In genomic region chr13:113275387-113275786, GRCh38 we compare ENCODE assay signal across 8 cellular contexts.
DNase-seq lines count a peak whose midpoint lies in the region; ATAC-seq and TF ChIP-seq lines count a peak whose summit lies in the region.

No MANE protein-coding gene starts in this region.

- H3K4me2 ChIP-seq in BLaER1 treated with 17β-estradiol and CSF1 and Interleukin-3, amounts not matched to agents 10 nM and 100 nM = peak overlapping the region in 9 of 11 experiments; percentile 10 to 78 (median 31); a peak in 17 of 22 replicates

- H3K4me3 ChIP-seq in BLaER1 treated with 17β-estradiol and CSF1 and Interleukin-3, amounts not matched to agents 10 nM and 100 nM = no peak overlapping the region
- no peak overlapping the region for H3K4me3 ChIP-seq in iPS DF 6.9 (ENCODE audit: low read length)

- ATAC-seq in GM21381 (IDR thresholded peaks at IDR 0.05; ENCODE audit: unreplicated experiment) = no peak

- 0 out of 22 replicates have a peak overlapping the region, but pooled peaks of 1 of the 11 experiments have one; percentile 4 for H3K9ac ChIP-seq in BLaER1 treated with 17β-estradiol and CSF1 and Interleukin-3, amounts not matched to agents 10 nM and 100 nM

- no CpG with 5 or more reads among the region's 3 CpGs for WGBS in iPS DF 6.9 (ENCODE audit: insufficient coverage, insufficient read length)

- H3K27me3 ChIP-seq in BLaER1 treated with 17β-estradiol and CSF1 and Interleukin-3, amounts not matched to agents 10 nM and 100 nM = no peaks in the 10 kb centered on the region
- H3K27me3 ChIP-seq in iPS DF 6.9 (ENCODE audit: control insufficient read depth, insufficient read depth, low read length) = no peaks in the 10 kb centered on the region

- H3K9me3 ChIP-seq in BLaER1 treated with 17β-estradiol and CSF1 and Interleukin-3, amounts not matched to agents 10 nM and 100 nM (replicated peaks in 1 of 11) = peaks cover 0 to 9% (median 0%) of the 10 kb centered on the region in 11 experiments; a peak in 1 of 22 replicates
- no peaks in the 10 kb centered on the region for H3K9me3 ChIP-seq in iPS DF 6.9 (ENCODE audit: control insufficient read depth, insufficient read depth, low read length)

- no peak overlapping the region for H3K27ac ChIP-seq in BLaER1 treated with 17β-estradiol and CSF1 and Interleukin-3, amounts not matched to agents 10 nM and 100 nM
- H3K27ac ChIP-seq in iPS DF 6.9 (ENCODE audit: low read length) = no peak overlapping the region

- peaks cover 0 to 11% (median 0%) of the 10 kb centered on the region in 11 experiments; a peak in 1 of 22 replicates for H4K20me1 ChIP-seq in BLaER1 treated with 17β-estradiol and CSF1 and Interleukin-3, amounts not matched to agents 10 nM and 100 nM

- peak; percentile 29 for DNase-seq in GM20000 (ENCODE audit: low spot score)
- DNase-seq in NCI-H345 treated with DMSO at 0.1 percent for 48 hours (lab: John Stamatoyannopoulos, UW; ENCODE audit: unreplicated experiment) = peak; percentile 7
- peak; percentile 39 for DNase-seq in activated naive CD4-positive, alpha-beta T cell treated with anti-CD3 and anti-CD28 coated beads, Interleukin-2, amount 50 U/mL, for 16 hours
- DNase-seq in iPS DF 6.9 (ENCODE audit: low read depth, low spot score) = peak; percentile 39
- DNase-seq in stimulated activated CD4-positive, alpha-beta T cell treated with anti-CD3 and anti-CD28 coated beads, Interleukin-4, amount 100 ng/mL, for 1 hour = peak; percentile 28
- no peak for DNase-seq in medulla oblongata (ENCODE audit: extremely low spot score)

- H3K36me3 ChIP-seq in BLaER1 treated with 17β-estradiol and CSF1 and Interleukin-3, amounts not matched to agents 10 nM and 100 nM = peaks cover 0 to 7% (median 0%) of the 10 kb centered on the region in 11 experiments; a peak in 1 of 22 replicates
- no peaks in the 10 kb centered on the region; the same call in 1 of the 2 replicates for H3K36me3 ChIP-seq in iPS DF 6.9 (ENCODE audit: control insufficient read depth, insufficient read depth, low read length)

- TF ChIP-seq CTCF in GM20000 (IDR thresholded peaks at IDR 0.05; ENCODE audit: extremely low read depth, missing control alignments) = peak; percentile 15

- peaks cover 21 to 59% (median 38%) of the 10 kb centered on the region in 10 experiments for H3K4me1 ChIP-seq in BLaER1 treated with 17β-estradiol and CSF1 and Interleukin-3, amounts not matched to agents 10 nM and 100 nM
- H3K4me1 ChIP-seq in iPS DF 6.9 (ENCODE audit: control insufficient read depth, insufficient read depth, low read length) = no peaks in the 10 kb centered on the region
